ENCODE assay signal across 1 cellular context in genomic region chr4:177574446-177574845, GRCh38.
TF ChIP-seq lines count a peak whose summit lies in the region.

No MANE protein-coding gene starts in this region.

TF ChIP-seq in SK-N-SH treated with all-trans-retinoic acid at 6 μM for 48 hours, 23 proteins besides CTCF, POLR2A, EP300 and RAD21 (continued from another document):
- TF ChIP-seq POU6F1 (CRISPR knock-in tag; IDR thresholded peaks at IDR 0.05; ENCODE audit: borderline replicate concordance, low read depth) (no peak), RARB (CRISPR knock-in tag; IDR thresholded peaks at IDR 0.05) (no peak), ZFP30 (CRISPR knock-in tag; IDR thresholded peaks at IDR 0.05) (no peak), ARNTL (CRISPR knock-in tag; IDR thresholded peaks at IDR 0.05; ENCODE audit: borderline replicate concordance, low read depth) (no peak), ESRRG (CRISPR knock-in tag; IDR thresholded peaks at IDR 0.05) (no peak), TOX (CRISPR knock-in tag; IDR thresholded peaks at IDR 0.05; ENCODE audit: borderline replicate concordance) (no peak), TSHZ2 (CRISPR knock-in tag; IDR thresholded peaks at IDR 0.05) (no peak), CSDC2 (CRISPR knock-in tag; IDR thresholded peaks at IDR 0.05) (no peak)
